36 cellular contexts compared by ENCODE assay signal in genomic region chr7:50646069-50646468, GRCh38.
"Had no signal": no experiment of that assay in that cellular context is flagged by ENCODE, and none has a peak within 500 bp of the region (broad histone marks: within the 10 kb centered on the region; RNA-seq: fewer than 3 reads in every experiment).

No MANE protein-coding gene starts in this region.

- ATAC-seq: activated CD4-positive, alpha-beta T cell treated with anti-CD3 and anti-CD28 coated beads for 36 hours; activated CD4-positive, CD25-positive, alpha-beta regulatory T cell treated with anti-CD3 and anti-CD28 coated beads, Interleukin-2, amount 50 U/mL, for 24 hours; activated CD8-positive, alpha-beta T cell treated with anti-CD3 and anti-CD28 coated beads for 36 hours; activated naive CD8-positive, alpha-beta T cell treated with anti-CD3 and anti-CD28 coated beads, Interleukin-2, amount 50 U/mL, for 24 hours; activated T-cell treated with anti-CD3 and anti-CD28 coated beads, Interleukin-2, amount 50 U/mL, for 4 hours; PC-3; WTC11 had no signal

- H3K4me1 Mint-ChIP-seq: activated CD4-positive, alpha-beta T cell treated with anti-CD3 and anti-CD28 coated beads for 36 hours; activated naive CD4-positive, alpha-beta T cell treated with anti-CD3 and anti-CD28 coated beads, Interleukin-2, amount 10 ng/mL, durations not matched to agents 7 days and 5 days; activated naive CD8-positive, alpha-beta T cell treated with anti-CD3 and anti-CD28 coated beads, Interleukin-2, amount 50 U/mL, for 24 hours had no signal

- H3K36me3 ChIP-seq: MG63, Peyer's patch, SJSA1 had no signal

- H3K9me3 Mint-ChIP-seq: activated CD8-positive, alpha-beta T cell treated with anti-CD3 and anti-CD28 coated beads for 36 hours; activated naive CD4-positive, alpha-beta T cell treated with anti-CD3 and anti-CD28 coated beads, Interleukin-2, amount 10 ng/mL, durations not matched to agents 7 days and 5 days; activated naive CD8-positive, alpha-beta T cell treated with anti-CD3 and anti-CD28 coated beads, Interleukin-2, amount 50 U/mL, for 24 hours; activated T-cell treated with anti-CD3 and anti-CD28 coated beads, Interleukin-2, amount 50 U/mL, for 4 hours; activated T-helper 1 cell treated with anti-CD3 and anti-CD28 coated beads, Interleukin-12 subunit alpha, Interleukin-12 subunit beta, Interleukin-2, Interleukin-4 antibody, amounts not matched to agents 30 ng/mL and 10 ng/mL and 1 ng/mL, durations not matched to agents 14 hours and 24 hours and 36 hours; T-helper 1 cell treated with Interleukin-12 subunit alpha and Interleukin-12 subunit beta and Interleukin-4 antibody, amounts not matched to agents 30 μg/mL and 1 μg/mL, for 36 hours; T-helper 2 cell treated with Interferon-gamma antibody and Interleukin-4, amounts not matched to agents 5 μg/mL and 100 μg/mL, for 36 hours; WTC11 had no signal

- DNase-seq: activated CD4-positive, alpha-beta T cell treated with anti-CD3 and anti-CD28 coated beads for 36 hours; activated CD4-positive, alpha-beta T cell treated with anti-CD3 and anti-CD28 coated beads, Interleukin-2, amount 50 U/mL, for 1 hour; activated CD8-positive, alpha-beta T cell treated with anti-CD3 and anti-CD28 coated beads for 36 hours; activated effector memory CD4-positive, alpha-beta T cell treated with Interleukin-2 at 50 U/mL for 16 hours; activated naive CD4-positive, alpha-beta T cell treated with anti-CD3 and anti-CD28 coated beads, Interleukin-2, amount 10 ng/mL, durations not matched to agents 7 days and 5 days; activated naive CD8-positive, alpha-beta T cell treated with anti-CD3 and anti-CD28 coated beads, Interleukin-2, amount 50 U/mL, for 24 hours; activated T-cell treated with anti-CD3 and anti-CD28 coated beads for 4 hours; activated T-cell treated with anti-CD3 and anti-CD28 coated beads, Interleukin-2, amount 50 U/mL, for 4 hours; anterior cingulate cortex; caudate nucleus; cerebellar nuclear complex; Kasumi-1; KG1; MG63; NCI-H1048; NCI-H1105 treated with DMSO at 0.1 percent for 48 hours; NCI-H1436; NCI-H1694; NCI-H1930; NCI-H2081 treated with DMSO at 0.1 percent for 48 hours; NCI-H345; NCI-H524 treated with DMSO at 0.1 percent for 48 hours; NK-92 treated with Interleukin-12 subunit alpha and Interleukin-12 subunit beta, amount 100 ng/mL, for 24 hours; PC-3; Peyer's patch; RPMI8226; SHP77 treated with DMSO at 0.1 percent for 48 hours; SK-N-SH had no signal

- H3K9ac ChIP-seq: SK-N-SH had no signal

- H3K27me3 Mint-ChIP-seq: activated CD4-positive, alpha-beta T cell treated with anti-CD3 and anti-CD28 coated beads for 36 hours; activated CD8-positive, alpha-beta T cell treated with anti-CD3 and anti-CD28 coated beads for 36 hours; activated naive CD8-positive, alpha-beta T cell; activated naive CD8-positive, alpha-beta T cell treated with anti-CD3 and anti-CD28 coated beads, Interleukin-2, amount 50 U/mL, for 24 hours; brain had no signal

- H3K4me1 ChIP-seq: Peyer's patch, SJSA1 had no signal

- H3K4me3 Mint-ChIP-seq: activated CD4-positive, alpha-beta T cell treated with anti-CD3 and anti-CD28 coated beads for 36 hours; activated CD8-positive, alpha-beta T cell treated with anti-CD3 and anti-CD28 coated beads for 36 hours; activated naive CD4-positive, alpha-beta T cell treated with anti-CD3 and anti-CD28 coated beads, Interleukin-2, amount 10 ng/mL, durations not matched to agents 7 days and 5 days; activated naive CD8-positive, alpha-beta T cell; activated naive CD8-positive, alpha-beta T cell treated with anti-CD3 and anti-CD28 coated beads, Interleukin-2, amount 50 U/mL, for 24 hours; activated T-cell treated with anti-CD3 and anti-CD28 coated beads, Interleukin-2, amount 50 U/mL, for 4 hours; activated T-helper 1 cell treated with anti-CD3 and anti-CD28 coated beads, Interleukin-12 subunit alpha, Interleukin-12 subunit beta, Interleukin-2, Interleukin-4 antibody, amounts not matched to agents 30 ng/mL and 10 ng/mL and 1 ng/mL, durations not matched to agents 14 hours and 24 hours and 36 hours; brain; T-helper 1 cell treated with Interleukin-12 subunit alpha and Interleukin-12 subunit beta and Interleukin-4 antibody, amounts not matched to agents 30 μg/mL and 1 μg/mL, for 36 hours; T-helper 2 cell treated with Interferon-gamma antibody and Interleukin-4, amounts not matched to agents 5 μg/mL and 100 μg/mL, for 36 hours; WTC11 had no signal

- H3K27ac ChIP-seq: Peyer's patch, SJSA1 had no signal

- H3K36me3 Mint-ChIP-seq: activated naive CD4-positive, alpha-beta T cell treated with anti-CD3 and anti-CD28 coated beads, Interleukin-2, amount 10 ng/mL, durations not matched to agents 7 days and 5 days; activated naive CD8-positive, alpha-beta T cell had no signal

- H3K9me3 ChIP-seq: MG63, Peyer's patch, SJSA1, SK-N-SH had no signal

- H3K27me3 ChIP-seq: MG63, Peyer's patch, SJSA1 had no signal

- H3K27ac Mint-ChIP-seq: activated CD4-positive, alpha-beta T cell treated with anti-CD3 and anti-CD28 coated beads for 36 hours; activated CD8-positive, alpha-beta T cell treated with anti-CD3 and anti-CD28 coated beads for 36 hours; activated naive CD4-positive, alpha-beta T cell treated with anti-CD3 and anti-CD28 coated beads, Interleukin-2, amount 10 ng/mL, durations not matched to agents 7 days and 5 days; activated naive CD8-positive, alpha-beta T cell; activated naive CD8-positive, alpha-beta T cell treated with anti-CD3 and anti-CD28 coated beads, Interleukin-2, amount 50 U/mL, for 24 hours; activated T-helper 1 cell treated with anti-CD3 and anti-CD28 coated beads, Interleukin-12 subunit alpha, Interleukin-12 subunit beta, Interleukin-2, Interleukin-4 antibody, amounts not matched to agents 30 ng/mL and 10 ng/mL and 1 ng/mL, durations not matched to agents 14 hours and 24 hours and 36 hours; T-helper 1 cell treated with Interleukin-12 subunit alpha and Interleukin-12 subunit beta and Interleukin-4 antibody, amounts not matched to agents 30 μg/mL and 1 μg/mL, for 36 hours; T-helper 2 cell treated with Interferon-gamma antibody and Interleukin-4, amounts not matched to agents 5 μg/mL and 100 μg/mL, for 36 hours; WTC11 had no signal

- H3K4me3 ChIP-seq: MG63, Peyer's patch, SJSA1 had no signal
